Comparison of ENCODE assay signal across 11 cellular contexts in the genomic region with DNA sequence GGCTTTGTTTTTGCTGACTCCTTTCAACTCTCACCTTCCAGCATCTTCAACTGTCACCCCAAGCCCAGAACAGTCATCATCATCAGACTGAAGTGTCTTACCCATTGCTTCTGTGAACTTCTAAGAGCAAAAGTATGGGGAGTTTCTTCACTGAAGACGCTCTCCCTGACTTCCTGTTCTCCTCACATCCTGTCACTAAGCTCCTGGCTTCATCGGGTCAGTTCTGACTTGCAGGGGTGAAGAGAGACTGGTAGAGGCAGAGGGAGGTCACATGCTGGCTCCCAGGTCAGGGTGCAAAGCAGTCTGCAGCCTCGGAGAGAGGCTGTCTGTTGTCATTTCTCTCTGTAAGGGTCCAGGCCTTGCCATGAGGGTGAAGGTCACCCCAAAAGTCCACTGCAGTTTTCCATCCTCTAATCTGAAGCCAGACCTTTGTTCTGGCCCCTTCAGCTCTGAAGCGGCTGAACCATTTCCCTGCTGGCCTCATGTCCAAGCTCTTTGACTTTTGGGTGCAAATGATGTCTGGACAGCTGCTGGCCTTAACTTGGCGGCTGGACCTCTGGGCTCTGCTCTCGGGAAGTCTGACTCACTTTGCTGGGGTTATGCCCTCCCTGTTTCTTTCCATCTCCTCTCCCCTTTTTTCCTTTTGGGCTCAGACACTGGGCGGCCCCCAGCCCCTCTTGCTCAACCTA.
A peak's percentile ranks its signal among the peaks of the same experiment; 100 is the strongest.
DNase-seq lines count a peak whose midpoint lies in the region; ATAC-seq and TF ChIP-seq lines count a peak whose summit lies in the region.
"Had no signal": no experiment of that assay in that cellular context is flagged by ENCODE, and none has a peak within 500 bp of the region (broad histone marks: within the 10 kb centered on the region; RNA-seq: fewer than 3 reads in every experiment).

No MANE protein-coding gene starts in this region.

- no peaks in the 10 kb centered on the region for H3K36me3 ChIP-seq in thoracic aorta

- peak; percentile 26 for ATAC-seq in activated CD8-positive, alpha-beta T cell treated with anti-CD3 and anti-CD28 coated beads, Interleukin-2, amount 10 ng/mL, durations not matched to agents 7 days and 5 days
- ATAC-seq in thoracic aorta (ENCODE audit: insufficient number of reproducible peaks, low FRiP score, low read depth): no peak
- ATAC-seq in naive thymus-derived CD8-positive, alpha-beta T cell: no peak
- ATAC-seq: Panc1 had no signal

- CTCF ChIA-PET in activated CD8-positive, alpha-beta T cell treated with anti-CD3 and anti-CD28 coated beads, Interleukin-2, amount 10 ng/mL, durations not matched to agents 7 days and 5 days (lab: Charles Lee): interaction anchor here (1.0 to 3.1 kb wide), 20 partner anchors 7 to 493 kb away, joined by 3 to 51 read pairs (median 10); no protein-coding TSS in a partner anchor

- no peak overlapping the region for H3K4me3 Mint-ChIP-seq in activated CD8-positive, alpha-beta T cell treated with anti-CD3 and anti-CD28 coated beads, Interleukin-2, amount 10 ng/mL, durations not matched to agents 7 days and 5 days
- H3K4me3 Mint-ChIP-seq in naive thymus-derived CD8-positive, alpha-beta T cell: no peak overlapping the region

- no peaks in the 10 kb centered on the region for H3K27me3 ChIP-seq in thoracic aorta (replicated peaks; ENCODE audit: insufficient read depth)

- H3K9me3 ChIP-seq in thoracic aorta: no peaks in the 10 kb centered on the region

- peak overlapping the region; percentile 15 to 74 for H3K27ac ChIP-seq in thoracic aorta
- H3K27ac ChIP-seq: HL-60 had no signal

- H3K4me1 Mint-ChIP-seq in activated CD8-positive, alpha-beta T cell treated with anti-CD3 and anti-CD28 coated beads, Interleukin-2, amount 10 ng/mL, durations not matched to agents 7 days and 5 days (ENCODE audit: low read depth): peaks cover 26% of the 10 kb centered on the region
- peaks cover 10 to 24% (median 16%) of the 10 kb centered on the region in 4 donors for H3K4me1 Mint-ChIP-seq in naive thymus-derived CD8-positive, alpha-beta T cell

- peaks cover 16% of the 10 kb centered on the region for H3K27me3 Mint-ChIP-seq in activated CD8-positive, alpha-beta T cell treated with anti-CD3 and anti-CD28 coated beads, Interleukin-2, amount 10 ng/mL, durations not matched to agents 7 days and 5 days (ENCODE audit: low read depth)
- H3K27me3 Mint-ChIP-seq in naive thymus-derived CD8-positive, alpha-beta T cell: peaks cover 0 to 7% (median 3%) of the 10 kb centered on the region in 5 donors

- H3K36me3 Mint-ChIP-seq in activated CD8-positive, alpha-beta T cell treated with anti-CD3 and anti-CD28 coated beads, Interleukin-2, amount 10 ng/mL, durations not matched to agents 7 days and 5 days (ENCODE audit: low read depth): no peaks in the 10 kb centered on the region
- no peaks in the 10 kb centered on the region for H3K36me3 Mint-ChIP-seq in naive thymus-derived CD8-positive, alpha-beta T cell

- TF ChIP-seq CTCF in thoracic aorta (IDR thresholded peaks at IDR 0.05): no peak

- POLR2A ChIA-PET in activated CD8-positive, alpha-beta T cell treated with anti-CD3 and anti-CD28 coated beads, Interleukin-2, amount 10 ng/mL, durations not matched to agents 7 days and 5 days (lab: Charles Lee): no interaction called here
- POLR2A ChIA-PET in naive thymus-derived CD8-positive, alpha-beta T cell (lab: Charles Lee): no interaction called here

- H3K4me1 ChIP-seq in thoracic aorta (ENCODE audit: control insufficient read depth in 1 of 2, low read depth in 2 of 2): peaks cover 14 to 45% of the 10 kb centered on the region in 2 donors

- peak; percentile 24 to 28 for DNase-seq in activated T-cell treated with anti-CD3 and anti-CD28 coated beads, Interleukin-2, amount 50 U/mL, for 48 hours
- DNase-seq in activated T-cell treated with anti-CD3 and anti-CD28 coated beads for 4 hours (no peak), iris pigment epithelial cell (ENCODE audit: low read depth) (peak; percentile 67), thoracic aorta (ENCODE audit: low spot score) (no peak), mucosa of gallbladder (ENCODE audit: low spot score) (no peak), NCI-H2171 (lab: John Stamatoyannopoulos, UW) (no peak)
- DNase-seq in activated CD8-positive, alpha-beta T cell treated with anti-CD3 and anti-CD28 coated beads, Interleukin-2, amount 10 ng/mL, durations not matched to agents 7 days and 5 days: no peak
- no peak for DNase-seq in naive thymus-derived CD8-positive, alpha-beta T cell
- DNase-seq: NCI-H1694 treated with DMSO at 0.1 percent for 48 hours had no signal

- no peak overlapping the region for H3K27ac Mint-ChIP-seq in activated CD8-positive, alpha-beta T cell treated with anti-CD3 and anti-CD28 coated beads, Interleukin-2, amount 10 ng/mL, durations not matched to agents 7 days and 5 days
- H3K27ac Mint-ChIP-seq in naive thymus-derived CD8-positive, alpha-beta T cell: peak overlapping the region in 4 of 10 donors; percentile 0 to 58 (median 16)

- no peak overlapping the region for H3K4me3 ChIP-seq in thoracic aorta

- no peaks in the 10 kb centered on the region for H3K9me3 Mint-ChIP-seq in activated CD8-positive, alpha-beta T cell treated with anti-CD3 and anti-CD28 coated beads, Interleukin-2, amount 10 ng/mL, durations not matched to agents 7 days and 5 days (ENCODE audit: insufficient read depth)
- no peaks in the 10 kb centered on the region for H3K9me3 Mint-ChIP-seq in naive thymus-derived CD8-positive, alpha-beta T cell

Comparison
In these comparisons a context has a peak if more than half of its experiments do, and no peak if none do; other contexts are left out.
1. DNase-seq: peak in activated T-cell treated with anti-CD3 and anti-CD28 coated beads, Interleukin-2, amount 50 U/mL, for 48 hours (2 of 2) and iris pigment epithelial cell (single experiment); none in activated T-cell treated with anti-CD3 and anti-CD28 coated beads for 4 hours (single experiment), activated CD8-positive, alpha-beta T cell treated with anti-CD3 and anti-CD28 coated beads, Interleukin-2, amount 10 ng/mL, durations not matched to agents 7 days and 5 days (single experiment), thoracic aorta (single experiment), mucosa of gallbladder (single experiment), NCI-H2171 (single experiment) and naive thymus-derived CD8-positive, alpha-beta T cell (0 of 10).